Comparison of ENCODE assay signal across 8 cellular contexts in the genomic region with DNA sequence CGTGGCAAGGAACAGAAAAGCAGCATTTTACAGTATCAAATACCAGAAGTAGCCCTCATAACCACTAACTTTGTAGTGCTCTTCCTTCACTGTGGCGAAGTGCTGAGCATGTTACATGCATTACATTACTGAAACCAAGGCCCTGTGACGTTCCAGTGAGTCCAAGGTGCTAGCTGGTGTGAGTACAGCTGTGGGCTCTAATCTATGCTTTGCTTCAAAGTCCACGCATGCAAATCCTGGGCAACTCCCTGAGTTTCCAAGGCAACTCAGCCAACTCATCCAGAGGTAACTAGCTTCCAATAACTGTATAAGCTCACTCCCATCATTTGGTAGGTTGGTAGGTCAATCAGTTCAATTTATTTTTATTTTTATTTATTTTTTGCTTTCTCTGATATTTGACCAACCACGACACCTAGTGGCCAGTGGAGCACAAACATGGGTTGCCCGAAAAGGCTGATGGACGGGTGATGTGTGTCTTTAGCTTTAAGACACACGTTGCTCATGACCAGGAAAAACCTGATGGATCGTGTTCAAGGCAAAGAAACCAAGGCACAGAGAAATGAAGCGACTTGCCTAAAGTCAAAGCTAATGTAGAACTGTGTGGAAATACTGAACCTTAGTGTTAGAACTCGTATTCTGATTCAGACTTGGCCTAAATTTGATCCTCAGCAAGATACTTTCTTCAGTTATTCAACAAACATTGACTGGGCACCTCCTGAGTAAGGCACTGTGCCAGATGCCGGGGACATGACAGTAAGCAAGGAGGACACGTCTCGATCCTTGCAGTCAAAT.
A peak's percentile ranks its signal among the peaks of the same experiment; 100 is the strongest.
DNase-seq lines count a peak whose midpoint lies in the region; ATAC-seq and TF ChIP-seq lines count a peak whose summit lies in the region.

No MANE protein-coding gene starts in this region.

- no peak for TF ChIP-seq POLR2A in prostate gland (IDR thresholded peaks at IDR 0.05)

- no peaks in the 10 kb centered on the region for H3K27me3 ChIP-seq in prostate gland (replicated peaks; ENCODE audit: insufficient read depth)

- intact Hi-C loops in head of caudate nucleus (cut with DNase I) (no loop called here), prostate gland (cut with DNase I) (loop anchor here (2.0 kb wide), 1 partner anchor 227 kb away; no protein-coding TSS in a partner anchor)

- H3K27me3 Mint-ChIP-seq in activated naive CD4-positive, alpha-beta T cell treated with anti-CD3 and anti-CD28 coated beads, Interleukin-2, amount 10 ng/mL, durations not matched to agents 7 days and 5 days, result peaks cover 23% of the 10 kb centered on the region

- 23% methylated on average over 14 of the region's 14 CpGs for WGBS in prostate gland

- H3K4me3 Mint-ChIP-seq in activated naive CD4-positive, alpha-beta T cell treated with anti-CD3 and anti-CD28 coated beads, Interleukin-2, amount 10 ng/mL, durations not matched to agents 7 days and 5 days, result no peak overlapping the region

- H3K9me3 ChIP-seq in prostate gland, result no peaks in the 10 kb centered on the region

- CTCF ChIA-PET in activated naive CD4-positive, alpha-beta T cell treated with anti-CD3 and anti-CD28 coated beads, Interleukin-2, amount 10 ng/mL, durations not matched to agents 7 days and 5 days (lab: Charles Lee), result interaction anchor here (0.6 to 6.1 kb wide), 50 partner anchors 9 to 582 kb away, joined by 3 to 158 read pairs (median 4); partner anchors contain the start of gene GADD45A

- no peaks in the 10 kb centered on the region for H3K36me3 ChIP-seq in prostate gland

- H3K9me3 Mint-ChIP-seq in activated naive CD4-positive, alpha-beta T cell treated with anti-CD3 and anti-CD28 coated beads, Interleukin-2, amount 10 ng/mL, durations not matched to agents 7 days and 5 days, result no peaks in the 10 kb centered on the region

- no peaks in the 10 kb centered on the region for H3K4me1 Mint-ChIP-seq in activated naive CD4-positive, alpha-beta T cell treated with anti-CD3 and anti-CD28 coated beads, Interleukin-2, amount 10 ng/mL, durations not matched to agents 7 days and 5 days

- H3K36me3 Mint-ChIP-seq in activated naive CD4-positive, alpha-beta T cell treated with anti-CD3 and anti-CD28 coated beads, Interleukin-2, amount 10 ng/mL, durations not matched to agents 7 days and 5 days, result no peaks in the 10 kb centered on the region

- DNase-seq in GM10266 (ENCODE audit: extremely low spot score) (peak; percentile 66), KBM-7 (peak; percentile 76), SHP77 (lab: John Stamatoyannopoulos, UW) (peak; percentile 66), head of caudate nucleus (peak; percentile 24 to 85 (median 56)), prostate gland (ENCODE audit: low spot score) (peak; percentile 73), OCI-M2 (lab: John Stamatoyannopoulos, UW; ENCODE audit: unreplicated experiment) (no peak)
- DNase-seq in activated naive CD4-positive, alpha-beta T cell treated with anti-CD3 and anti-CD28 coated beads, Interleukin-2, amount 10 ng/mL, durations not matched to agents 7 days and 5 days, result peak; percentile 69

- H3K27ac ChIP-seq in prostate gland, result peak overlapping the region; percentile 7 to 60

- TF ChIP-seq CTCF in GM10266 (IDR thresholded peaks at IDR 0.05; ENCODE audit: control insufficient read depth, insufficient read depth, low read depth, missing control alignments) (peak; percentile 80), prostate gland (IDR thresholded peaks at IDR 0.05) (peak; percentile 80 to 95 (median 88))

- in situ Hi-C loops in KBM-7 (cut with MboI; ENCODE audit: low pct_unique_long_range_greater_than_20kb, low sequenced_read_pairs), result no loop called here

- H3K4me1 ChIP-seq in prostate gland (replicated peaks), result peaks cover 6% of the 10 kb centered on the region

- H3K4me3 ChIP-seq in prostate gland, result no peak overlapping the region

- no peak overlapping the region for H3K27ac Mint-ChIP-seq in activated naive CD4-positive, alpha-beta T cell treated with anti-CD3 and anti-CD28 coated beads, Interleukin-2, amount 10 ng/mL, durations not matched to agents 7 days and 5 days

- peak; percentile 100 for ATAC-seq in GM21825 (IDR thresholded peaks at IDR 0.05; ENCODE audit: unreplicated experiment)
